Comparison of ENCODE assay signal across 8 cellular contexts in genomic region chr10:38010150-38010903, GRCh38. TPM values are rescaled to one million over a fixed set of nuclear protein-coding genes. Genes with fewer than 3 reads are reported as not detected.
DNase-seq lines count a peak whose midpoint lies in the region; ATAC-seq and TF ChIP-seq lines count a peak whose summit lies in the region.

Gene ZNF33A, plus strand, starts transcription at chr10:38010675. Its CDS starts 1,667 bp downstream, at chr10:38012342.

- peaks cover 27% of the 10 kb centered on the region for H3K9me3 Mint-ChIP-seq in GM23338
- H3K9me3 Mint-ChIP-seq in naive thymus-derived CD4-positive, alpha-beta T cell = peaks cover 0 to 2% (median 0%) of the 10 kb centered on the region in 11 donors
- peaks cover 2% of the 10 kb centered on the region for H3K9me3 Mint-ChIP-seq in stimulated activated memory B cell treated with anti-CD40 and anti-IgM and Interleukin-4, amounts not matched to agents 10 μg/mL and 1 μg/mL and 100 μg/mL, for 72 hours

- H3K36me3 ChIP-seq in GM23338 (ENCODE audit: insufficient read depth) (no peaks in the 10 kb centered on the region), fibroblast of lung (ENCODE audit: control insufficient read depth, insufficient read depth, low read length) (no peaks in the 10 kb centered on the region)
- H3K36me3 ChIP-seq in naive thymus-derived CD4-positive, alpha-beta T cell (ENCODE audit: control insufficient read depth in 2 of 3, insufficient read depth in 3 of 3, low read length in 3 of 3) = peaks cover 0 to under 1% (median 0%) of the 10 kb centered on the region in 3 experiments

- intact Hi-C loops in naive thymus-derived CD4-positive, alpha-beta T cell (cut with micrococcal nuclease) = loop anchor here (1.0 to 5.0 kb wide), 5 partner anchors 34 to 392 kb away; partner anchors contain the start of genes ZNF248 (in 2 of the 2), ZNF25 (in 2 of the 2) and ZNF37A (in 2 of the 2)

- peaks cover 27% of the 10 kb centered on the region for H3K36me3 Mint-ChIP-seq in GM23338 (ENCODE audit: low read depth)
- peaks cover 10 to 26% (median 15%) of the 10 kb centered on the region in 5 donors for H3K36me3 Mint-ChIP-seq in naive thymus-derived CD4-positive, alpha-beta T cell
- H3K36me3 Mint-ChIP-seq in stimulated activated memory B cell treated with anti-CD40 and anti-IgM and Interleukin-4, amounts not matched to agents 10 μg/mL and 1 μg/mL and 100 μg/mL, for 72 hours = peaks cover 18% of the 10 kb centered on the region

- H3K79me2 ChIP-seq in GM23338 (replicated peaks; ENCODE audit: insufficient read depth) (peaks cover 30% of the 10 kb centered on the region), fibroblast of lung (ENCODE audit: control insufficient read depth, insufficient read depth, low read length) (no peaks in the 10 kb centered on the region)

- peak within 1 kb of the TSS; percentile 85 for H3K4me2 ChIP-seq in GM23338
- peak within 1 kb of the TSS; percentile 92 for H3K4me2 ChIP-seq in fibroblast of lung (ENCODE audit: extremely low read depth, insufficient read depth, low read length)

- H3K9ac ChIP-seq in fibroblast of lung (ENCODE audit: insufficient read depth, low read length) = peak within 1 kb of the TSS; percentile 84

- H3K4me3 ChIP-seq in GM23338 = peak within 1 kb of the TSS; percentile 81
- peak within 1 kb of the TSS; percentile 66 to 90 (median 83) for H3K4me3 ChIP-seq in fibroblast of lung (replicated peaks in 1 of 4; ENCODE audit: control extremely low read depth in 1 of 4, insufficient read depth in 1 of 4, low read depth in 3 of 4, low read length in 4 of 4)
- H3K4me3 ChIP-seq in naive thymus-derived CD4-positive, alpha-beta T cell (ENCODE audit: low read length) = peak within 1 kb of the TSS; percentile 94

- H2AFZ ChIP-seq in GM23338 (peak within 1 kb of the TSS; percentile 97), fibroblast of lung (ENCODE audit: low read length) (peak within 1 kb of the TSS; percentile 99)

- CTCF ChIA-PET in naive thymus-derived CD4-positive, alpha-beta T cell (lab: Charles Lee) = interaction anchor here (1.1 kb wide), 1 partner anchor 33 kb away, joined by 5 read pairs; no protein-coding TSS in a partner anchor

- peaks cover 7% of the 10 kb centered on the region; the same call in 1 of the 2 replicates for H3K4me1 ChIP-seq in GM23338 (ENCODE audit: insufficient read depth)
- H3K4me1 ChIP-seq in fibroblast of lung (ENCODE audit: control insufficient read depth, extremely low read depth, insufficient read depth, low read length) = peaks cover 3% of the 10 kb centered on the region
- peaks cover 14% of the 10 kb centered on the region in 2 donors for H3K4me1 ChIP-seq in naive thymus-derived CD4-positive, alpha-beta T cell (ENCODE audit: control insufficient read depth in 2 of 2, insufficient read depth in 2 of 2, low read length in 2 of 2)

- TF ChIP-seq CTCF in GM23338 (conservative IDR thresholded peaks at IDR 0.05; ENCODE audit: low read depth in 2 of 2) (no peak), fibroblast of lung (conservative IDR thresholded peaks at IDR 0.05 in 1 of 2, IDR thresholded peaks at IDR 0.05 in 1 of 2; ENCODE audit: low read depth in 1 of 2, low read length in 2 of 2) (no peak)

- H3K27ac ChIP-seq in GM23338 (ENCODE audit: low read depth) (peak within 1 kb of the TSS; percentile 87), fibroblast of lung (ENCODE audit: insufficient read depth, low read length) (peak within 1 kb of the TSS; percentile 89)
- peak within 1 kb of the TSS; percentile 96 for H3K27ac ChIP-seq in naive thymus-derived CD4-positive, alpha-beta T cell (ENCODE audit: low read depth, low read length)

- H3K27me3 ChIP-seq in GM23338 (ENCODE audit: insufficient read depth) = no peaks in the 10 kb centered on the region
- no peaks in the 10 kb centered on the region for H3K27me3 ChIP-seq in fibroblast of lung (ENCODE audit: control insufficient read depth, insufficient read depth, low read length)
- no peaks in the 10 kb centered on the region for H3K27me3 ChIP-seq in naive thymus-derived CD4-positive, alpha-beta T cell (ENCODE audit: control insufficient read depth in 2 of 2, insufficient read depth in 2 of 2, low read length in 2 of 2)

- POLR2A ChIA-PET in naive thymus-derived CD4-positive, alpha-beta T cell (lab: Charles Lee) = interaction anchor here (0.5 to 1.8 kb wide), 10 partner anchors 8 to 393 kb away, joined by 3 to 22 read pairs (median 4); partner anchors contain the start of genes ZNF25 and ZNF37A

- no peaks in the 10 kb centered on the region for H3K9me2 ChIP-seq in GM23338 (ENCODE audit: insufficient read depth)

- no peaks in the 10 kb centered on the region for H4K20me1 ChIP-seq in GM23338 (replicated peaks; ENCODE audit: insufficient read depth)
- H4K20me1 ChIP-seq in fibroblast of lung (ENCODE audit: control insufficient read depth, extremely low read depth, insufficient read depth, low read length) = no peaks in the 10 kb centered on the region

- peak within 1 kb of the TSS; percentile 93 for H3K4me3 Mint-ChIP-seq in GM23338
- peak within 1 kb of the TSS; percentile 85 to 96 (median 91) for H3K4me3 Mint-ChIP-seq in naive thymus-derived CD4-positive, alpha-beta T cell
- peak within 1 kb of the TSS; percentile 96 for H3K4me3 Mint-ChIP-seq in stimulated activated memory B cell treated with anti-CD40 and anti-IgM and Interleukin-4, amounts not matched to agents 10 μg/mL and 1 μg/mL and 100 μg/mL, for 72 hours

- peaks cover 8% of the 10 kb centered on the region; the same call in 2 of the 3 replicates for H3K4me1 Mint-ChIP-seq in GM23338
- peaks cover 11 to 52% (median 37%) of the 10 kb centered on the region in 7 donors for H3K4me1 Mint-ChIP-seq in naive thymus-derived CD4-positive, alpha-beta T cell
- H3K4me1 Mint-ChIP-seq in stimulated activated memory B cell treated with anti-CD40 and anti-IgM and Interleukin-4, amounts not matched to agents 10 μg/mL and 1 μg/mL and 100 μg/mL, for 72 hours = peaks cover 38% of the 10 kb centered on the region

- peak within 1 kb of the TSS; percentile 99 for H3K27ac Mint-ChIP-seq in GM23338
- peak within 1 kb of the TSS; percentile 95 to 100 (median 98) for H3K27ac Mint-ChIP-seq in naive thymus-derived CD4-positive, alpha-beta T cell
- H3K27ac Mint-ChIP-seq in stimulated activated memory B cell treated with anti-CD40 and anti-IgM and Interleukin-4, amounts not matched to agents 10 μg/mL and 1 μg/mL and 100 μg/mL, for 72 hours = peak within 1 kb of the TSS; percentile 100

- H3K27me3 Mint-ChIP-seq in GM23338 (ENCODE audit: insufficient read depth, low read depth, poor library complexity) = peaks cover 2% of the 10 kb centered on the region
- H3K27me3 Mint-ChIP-seq in naive thymus-derived CD4-positive, alpha-beta T cell = no peaks in the 10 kb centered on the region
- H3K27me3 Mint-ChIP-seq in stimulated activated memory B cell treated with anti-CD40 and anti-IgM and Interleukin-4, amounts not matched to agents 10 μg/mL and 1 μg/mL and 100 μg/mL, for 72 hours = no peaks in the 10 kb centered on the region

- no peaks in the 10 kb centered on the region; the same call in 1 of the 2 replicates for H3F3A ChIP-seq in GM23338 (replicated peaks; ENCODE audit: low read depth)

- DNase-seq in Daoy (ENCODE audit: low read depth) = peak; percentile 92
- DNase-seq in GM23338 (ENCODE audit: low spot score) = peak; percentile 94
- DNase-seq in Kasumi-1 (lab: John Stamatoyannopoulos, UW) = peak; percentile 99
- DNase-seq in RPMI8226 = peak; percentile 93
- DNase-seq in activated T-helper 1 cell treated with anti-CD3 and anti-CD28 coated beads, Interleukin-2, amount 50 U/mL, for 16 hours (ENCODE audit: low read depth in 1 of 2, low spot score in 1 of 2) = peak; percentile 77 to 85
- DNase-seq in fibroblast of lung (ENCODE audit: low read depth in 2 of 2) = peak; percentile 90 to 92
- DNase-seq in naive thymus-derived CD4-positive, alpha-beta T cell = peak in 8 of 9 donors; percentile 80 to 96 (median 94)

- no peaks in the 10 kb centered on the region for H3K9me3 ChIP-seq in fibroblast of lung (ENCODE audit: control insufficient read depth, insufficient read depth, low read depth, low read length)
- H3K9me3 ChIP-seq in naive thymus-derived CD4-positive, alpha-beta T cell (ENCODE audit: control insufficient read depth in 2 of 3, low read length in 3 of 3) = no peaks in the 10 kb centered on the region

- peak; percentile 96 for ATAC-seq in GM23338
- peak; percentile 88 for ATAC-seq in naive thymus-derived CD4-positive, alpha-beta T cell
- ATAC-seq in stimulated activated memory B cell treated with anti-CD40 and anti-IgM and Interleukin-4, amounts not matched to agents 10 μg/mL and 1 μg/mL and 100 μg/mL, for 72 hours = peak; percentile 96

TF ChIP-seq in GM23338, 12 proteins besides CTCF, POLR2A, EP300 and RAD21 (continues in another document):
- no peak for TF ChIP-seq JUNB (IDR thresholded peaks at IDR 0.05; ENCODE audit: unreplicated experiment)
- TF ChIP-seq STAT1 (IDR thresholded peaks at IDR 0.05; ENCODE audit: unreplicated experiment) = no peak
- no peak for TF ChIP-seq ZNF331 (CRISPR knock-in tag; IDR thresholded peaks at IDR 0.05; ENCODE audit: low read depth)
- TF ChIP-seq POLR2AphosphoS5 (IDR thresholded peaks at IDR 0.05; ENCODE audit: low read depth) = no peak
- TF ChIP-seq EZH2 (IDR thresholded peaks at IDR 0.05; ENCODE audit: low read depth, unreplicated experiment) = no peak
- TF ChIP-seq NANOG (IDR thresholded peaks at IDR 0.05; ENCODE audit: borderline replicate concordance) = no peak
- no peak for TF ChIP-seq ZNF114 (CRISPR knock-in tag; IDR thresholded peaks at IDR 0.05)

RNA-seq across cellular contexts. Expression of gene ZNF33A, which starts in this region (rescaled TPM):
- total RNA-seq in Daoy (2014; rRNA removed; shearing (Covaris generic)) = 4.8 and 11.0 TPM in 2 replicates
- total RNA-seq in GM23338 (2014; rRNA removed; shearing (Covaris generic)) = 32.6 and 35.5 TPM in 2 replicates
- polyA plus RNA-seq in GM23338 (2016; fragmentation: Nextera tagmentation; extraction: Ambion mirVana) (20.3 and 20.6 TPM in 2 replicates), fibroblast of lung (6.1 and 12.0 TPM in 2 replicates)
- total RNA-seq in fibroblast of lung = 11.6 and 11.8 TPM in 2 replicates
- 4.0 and 9.2 TPM in 2 replicates for polyA plus RNA-seq in fibroblast of lung (2012)
- 2.0 and 2.6 TPM in 2 replicates for polyA minus RNA-seq in fibroblast of lung (ENCODE audit: low replicate concordance)
- 10 to 100 TPM; 36.5 to 74.2 (median 46.3) TPM for total RNA-seq in naive thymus-derived CD4-positive, alpha-beta T cell
- 10 to 100 TPM; 14.6 to 21.3 TPM for polyA plus RNA-seq in naive thymus-derived CD4-positive, alpha-beta T cell

Comparison
In these comparisons a context has a peak if more than half of its experiments do, and no peak if none do; other contexts are left out.
1. Peak in every context shown above with its lines: DNase-seq, ATAC-seq, H3K4me3 ChIP-seq and H3K27ac ChIP-seq.